ENCODE assay signal across 8 cellular contexts in genomic region chr22:30290679-30291333, GRCh38. TPM values are rescaled to one million over a fixed set of nuclear protein-coding genes. Genes with fewer than 3 reads are reported as not detected.
A peak's percentile ranks its signal among the peaks of the same experiment; 100 is the strongest.
DNase-seq lines count a peak whose midpoint lies in the region; TF ChIP-seq lines count a peak whose summit lies in the region.

No MANE protein-coding gene starts in this region.

- no peaks in the 10 kb centered on the region for H3K9me3 Mint-ChIP-seq in activated CD4-positive, alpha-beta memory T cell treated with anti-CD3 and anti-CD28 coated beads, Interleukin-2, amount 10 ng/mL, durations not matched to agents 7 days and 5 days
- H3K9me3 Mint-ChIP-seq in mesothelial cell of epicardium, result no peaks in the 10 kb centered on the region

- no peaks in the 10 kb centered on the region for H3K27me3 Mint-ChIP-seq in activated CD4-positive, alpha-beta memory T cell treated with anti-CD3 and anti-CD28 coated beads, Interleukin-2, amount 10 ng/mL, durations not matched to agents 7 days and 5 days
- H3K27me3 Mint-ChIP-seq in mesothelial cell of epicardium (ENCODE audit: low read depth), result no peaks in the 10 kb centered on the region

- H3K36me3 Mint-ChIP-seq in activated CD4-positive, alpha-beta memory T cell treated with anti-CD3 and anti-CD28 coated beads, Interleukin-2, amount 10 ng/mL, durations not matched to agents 7 days and 5 days (ENCODE audit: low read depth), result peaks cover 25% of the 10 kb centered on the region
- H3K36me3 Mint-ChIP-seq in mesothelial cell of epicardium, result peaks cover 16% of the 10 kb centered on the region

- H3K4me3 ChIP-seq in AG10803 (ENCODE audit: low read length), result no peak overlapping the region

- TF ChIP-seq CTCF in AG10803 (conservative IDR thresholded peaks at IDR 0.05; ENCODE audit: low read length) (no peak), mesothelial cell of epicardium (IDR thresholded peaks at IDR 0.05; ENCODE audit: unreplicated experiment) (no peak), GM10248 (IDR thresholded peaks at IDR 0.05; ENCODE audit: control extremely low read depth, extremely low read depth, low read depth, missing control alignments) (no peak)

- H3K4me3 Mint-ChIP-seq in activated CD4-positive, alpha-beta memory T cell treated with anti-CD3 and anti-CD28 coated beads, Interleukin-2, amount 10 ng/mL, durations not matched to agents 7 days and 5 days, result no peak overlapping the region
- no peak overlapping the region for H3K4me3 Mint-ChIP-seq in mesothelial cell of epicardium

- DNase-seq in AG10803 (ENCODE audit: low read depth), result peak; percentile 75
- peak; percentile 79 for DNase-seq in HPDE6-E6E7 (ENCODE audit: extremely low spot score)
- DNase-seq in activated CD4-positive, alpha-beta memory T cell treated with anti-CD3 and anti-CD28 coated beads, Interleukin-2, amount 10 ng/mL, durations not matched to agents 7 days and 5 days, result no peak
- DNase-seq in foreskin melanocyte, result peak; percentile 64
- peak in 54 of 56 donors; percentile 36 to 89 (median 71) for DNase-seq in nucleus accumbens (lab: John Stamatoyannopoulos, UW)
- DNase-seq in mesothelial cell of epicardium (ENCODE audit: low spot score in 2 of 2, unreplicated experiment in 2 of 2), result no peak
- no peak for DNase-seq in GM10248 (ENCODE audit: extremely low spot score)
- DNase-seq in NK-92 treated with Interleukin-12 subunit alpha and Interleukin-12 subunit beta, amount 100 ng/mL, for 24 hours (lab: John Stamatoyannopoulos, UW), result no peak

- peaks cover 47% of the 10 kb centered on the region for H3K4me1 Mint-ChIP-seq in activated CD4-positive, alpha-beta memory T cell treated with anti-CD3 and anti-CD28 coated beads, Interleukin-2, amount 10 ng/mL, durations not matched to agents 7 days and 5 days
- H3K4me1 Mint-ChIP-seq in mesothelial cell of epicardium, result peaks cover 15% of the 10 kb centered on the region

- POLR2A ChIA-PET in activated CD4-positive, alpha-beta memory T cell treated with anti-CD3 and anti-CD28 coated beads, Interleukin-2, amount 10 ng/mL, durations not matched to agents 7 days and 5 days (lab: Charles Lee), result interaction anchor here (0.9 to 16.4 kb wide), 13 partner anchors 10 to 133 kb away, joined by 3 to 253 read pairs (median 7); partner anchors contain the start of genes CCDC157, OSM, SF3A1 and TBC1D10A
- POLR2A ChIA-PET in GM10248 (lab: Yijun Ruan, JAX), result interaction anchor here (2.1 kb wide), 1 partner anchor 36 kb away, joined by 7 read pairs; the partner anchor contains the start of gene TBC1D10A

- peak overlapping the region; percentile 81 for H3K27ac Mint-ChIP-seq in activated CD4-positive, alpha-beta memory T cell treated with anti-CD3 and anti-CD28 coated beads, Interleukin-2, amount 10 ng/mL, durations not matched to agents 7 days and 5 days
- H3K27ac Mint-ChIP-seq in mesothelial cell of epicardium, result no peak overlapping the region

- CTCF ChIA-PET in activated CD4-positive, alpha-beta memory T cell treated with anti-CD3 and anti-CD28 coated beads, Interleukin-2, amount 10 ng/mL, durations not matched to agents 7 days and 5 days (lab: Charles Lee), result interaction anchor here (0.7 to 10.7 kb wide), 8 partner anchors 14 to 209 kb away, joined by 3 to 185 read pairs (median 48); partner anchors contain the start of genes CCDC157, RNF215 and SF3A1
- CTCF ChIA-PET in GM10248 (lab: Yijun Ruan, JAX), result interaction anchor here (1.6 to 10.0 kb wide), 7 partner anchors 12 to 95 kb away, joined by 3 to 307 read pairs (median 55); partner anchors contain the start of genes OSM, RNF215 and TBC1D10A

RNA-seq across cellular contexts. Expression of gene CASTOR1, which starts 1.5 kb away (rescaled TPM):
- total RNA-seq in activated CD4-positive, alpha-beta memory T cell treated with anti-CD3 and anti-CD28 coated beads, Interleukin-2, amount 10 ng/mL, durations not matched to agents 7 days and 5 days, result 10 to 100 TPM; 14.2 to 14.6 TPM
- 10.9 to 13.5 TPM (median 13.5 TPM) in 3 replicates for total RNA-seq in mesothelial cell of epicardium

RNA-seq across cellular contexts. Expression of gene OSM, which starts 24.2 kb away (rescaled TPM):
- total RNA-seq in activated CD4-positive, alpha-beta memory T cell treated with anti-CD3 and anti-CD28 coated beads, Interleukin-2, amount 10 ng/mL, durations not matched to agents 7 days and 5 days, result 100 to 1,000 TPM; 103 to 107 TPM
- total RNA-seq in mesothelial cell of epicardium, result not detected in 3 replicates

RNA-seq across cellular contexts. Expression of gene TBC1D10A, which starts 35.9 kb away (rescaled TPM):
- 10 to 100 TPM; 37.9 to 41.6 TPM for total RNA-seq in activated CD4-positive, alpha-beta memory T cell treated with anti-CD3 and anti-CD28 coated beads, Interleukin-2, amount 10 ng/mL, durations not matched to agents 7 days and 5 days
- 12.8 to 15.1 TPM (median 13.7 TPM) in 3 replicates for total RNA-seq in mesothelial cell of epicardium

RNA-seq across cellular contexts. Expression of gene LIF, which starts 44.2 kb away (rescaled TPM):
- 10 to 100 TPM; 94.6 to 94.8 TPM for total RNA-seq in activated CD4-positive, alpha-beta memory T cell treated with anti-CD3 and anti-CD28 coated beads, Interleukin-2, amount 10 ng/mL, durations not matched to agents 7 days and 5 days
- total RNA-seq in mesothelial cell of epicardium, result 15.4 to 16.9 TPM (median 15.8 TPM) in 3 replicates

Comparison
In these comparisons a context has a peak if more than half of its experiments do, and no peak if none do; other contexts are left out.
1. DNase-seq: peak in AG10803 (single experiment), HPDE6-E6E7 (single experiment), foreskin melanocyte (single experiment) and nucleus accumbens (54 of 56); none in activated CD4-positive, alpha-beta memory T cell treated with anti-CD3 and anti-CD28 coated beads, Interleukin-2, amount 10 ng/mL, durations not matched to agents 7 days and 5 days (single experiment), mesothelial cell of epicardium (0 of 2), GM10248 (single experiment) and NK-92 treated with Interleukin-12 subunit alpha and Interleukin-12 subunit beta, amount 100 ng/mL, for 24 hours (single experiment).
2. RNA of gene OSM, which starts 24.2 kb away (total RNA-seq): 103 to 107 TPM in activated CD4-positive, alpha-beta memory T cell treated with anti-CD3 and anti-CD28 coated beads, Interleukin-2, amount 10 ng/mL, durations not matched to agents 7 days and 5 days; not detected in mesothelial cell of epicardium; every median in the first group is over 10 times any median in the second.